In genomic region chr5:132246806-132247205, GRCh38 we compare ENCODE assay signal across 35 cellular contexts. TPM values are rescaled to one million over a fixed set of nuclear protein-coding genes. Genes with fewer than 3 reads are reported as not detected.
"Had no signal": no experiment of that assay in that cellular context is flagged by ENCODE, and none has a peak within 500 bp of the region (broad histone marks: within the 10 kb centered on the region; RNA-seq: fewer than 3 reads in every experiment).

No MANE protein-coding gene starts in this region.

- DNase-seq: Karpas-422, Kasumi-1, MG63, MM.1S, MV-4-11, NCI-H1048, NCI-H1092, NCI-H1092 treated with DMSO at 0.1 percent for 48 hours, NCI-H1105, NCI-H1105 treated with DMSO at 0.1 percent for 48 hours, NCI-H1417, NCI-H1417 treated with DMSO at 0.1 percent for 48 hours, NCI-H1436 treated with DMSO at 0.1 percent for 48 hours, NCI-H146, NCI-H1694, NCI-H1694 treated with DMSO at 0.1 percent for 48 hours, NCI-H187, NCI-H187 treated with DMSO at 0.1 percent for 48 hours, NCI-H1930, NCI-H2029, NCI-H2029 treated with DMSO at 0.1 percent for 48 hours, NCI-H2081, NCI-H2081 treated with DMSO at 0.1 percent for 48 hours, NCI-H2107, NCI-H2171, NCI-H2171 treated with DMSO at 0.1 percent for 48 hours, NCI-H2227 treated with DMSO at 0.1 percent for 48 hours, NCI-H226, NCI-H345, NCI-H446, NCI-H446 treated with DMSO at 0.1 percent for 48 hours, NCI-H510A, NCI-H510A treated with DMSO at 0.1 percent for 48 hours, NCI-H524 had no signal

- H3K4me3 ChIP-seq: MG63 had no signal

- H3K36me3 ChIP-seq: MG63 had no signal

- H3K27me3 ChIP-seq: MG63 had no signal

RNA-seq across cellular contexts. Expression of gene PDLIM4, which starts 10.7 kb away (rescaled TPM):
- total RNA-seq: NCI-H460 had no signal
